Comparison of ENCODE assay signal across 9 cellular contexts in genomic region chr4:113328514-113328913, GRCh38.
DNase-seq lines count a peak whose midpoint lies in the region; ATAC-seq, FAIRE-seq and TF ChIP-seq lines count a peak whose summit lies in the region.
"Had no signal": no experiment of that assay in that cellular context is flagged by ENCODE, and none has a peak within 500 bp of the region (broad histone marks: within the 10 kb centered on the region; RNA-seq: fewer than 3 reads in every experiment).

No MANE protein-coding gene starts in this region.

- BruUV-seq in endothelial cell of umbilical vein (replicated peaks; lab: Mats Ljungman, UMichigan) = no TSS peak

- no peak overlapping the region for H3K9ac ChIP-seq in endothelial cell of umbilical vein (replicated peaks; ENCODE audit: extremely low read depth, insufficient read depth, low read length)

- H3K4me3 ChIP-seq in LNCaP clone FGC (ENCODE audit: low read depth, low read length) (no peak overlapping the region), endothelial cell of umbilical vein (replicated peaks in 1 of 3; ENCODE audit: insufficient read depth in 1 of 3, low read depth in 1 of 3, low read length in 3 of 3) (no peak overlapping the region)

- no peaks in the 10 kb centered on the region for H3K4me1 ChIP-seq in endothelial cell of umbilical vein (ENCODE audit: control insufficient read depth, extremely low read depth, insufficient read depth, low read length)

- H3K79me2 ChIP-seq in endothelial cell of umbilical vein (ENCODE audit: control insufficient read depth, insufficient read depth, low read length) = no peaks in the 10 kb centered on the region

- dilution Hi-C loops in endothelial cell of umbilical vein (cut with MboI; ENCODE audit: extremely low pct_ligation_motif_present, low sequenced_read_pairs) = no loop called here

- peaks cover 0 to 2% of the 10 kb centered on the region in 2 experiments for H3K27me3 ChIP-seq in endothelial cell of umbilical vein (ENCODE audit: control insufficient read depth in 2 of 2, insufficient read depth in 2 of 2, low read length in 2 of 2)

- ATAC-seq in activated CD4-positive, alpha-beta T cell treated with anti-CD3 and anti-CD28 coated beads for 36 hours = peak; percentile 64
- no peak for ATAC-seq in T-cell (replicated peaks in 1 of 4)
- no peak for ATAC-seq in HG02840 (IDR thresholded peaks at IDR 0.05; ENCODE audit: low FRiP score, unreplicated experiment)

- TF ChIP-seq CTCF in LNCaP clone FGC (IDR thresholded peaks at IDR 0.05; ENCODE audit: control insufficient read depth, extremely low read depth, insufficient read depth) (peak; percentile 38), endothelial cell of umbilical vein (IDR thresholded peaks at IDR 0.05; ENCODE audit: extremely low read depth in 1 of 2, insufficient read depth in 1 of 2, low read depth in 1 of 2, low read length in 2 of 2) (peak; percentile 35 to 53)

- no peaks in the 10 kb centered on the region for H3K9me1 ChIP-seq in endothelial cell of umbilical vein (replicated peaks; ENCODE audit: control insufficient read depth, extremely low read depth, insufficient read depth, low read length)

- peaks cover 6% of the 10 kb centered on the region for H3K27me3 Mint-ChIP-seq in activated CD4-positive, alpha-beta T cell treated with anti-CD3 and anti-CD28 coated beads for 36 hours
- peaks cover 9% of the 10 kb centered on the region for H3K27me3 Mint-ChIP-seq in activated CD4-positive, alpha-beta T cell treated with anti-CD3 and anti-CD28 coated beads, Interleukin-2, amount 10 ng/mL, durations not matched to agents 7 days and 5 days
- peaks cover 2 to 4% of the 10 kb centered on the region in 2 donors for H3K27me3 Mint-ChIP-seq in T-cell

- no peaks in the 10 kb centered on the region for H3K9me3 Mint-ChIP-seq in activated CD4-positive, alpha-beta T cell treated with anti-CD3 and anti-CD28 coated beads for 36 hours (ENCODE audit: low read depth)
- no peaks in the 10 kb centered on the region for H3K9me3 Mint-ChIP-seq in activated CD4-positive, alpha-beta T cell treated with anti-CD3 and anti-CD28 coated beads, Interleukin-2, amount 10 ng/mL, durations not matched to agents 7 days and 5 days
- no peaks in the 10 kb centered on the region for H3K9me3 Mint-ChIP-seq in T-cell

- H2AFZ ChIP-seq in endothelial cell of umbilical vein (ENCODE audit: low read depth, low read length) = no peak overlapping the region

- H3K36me3 Mint-ChIP-seq in activated CD4-positive, alpha-beta T cell treated with anti-CD3 and anti-CD28 coated beads for 36 hours (ENCODE audit: low read depth) = no peaks in the 10 kb centered on the region
- H3K36me3 Mint-ChIP-seq in activated CD4-positive, alpha-beta T cell treated with anti-CD3 and anti-CD28 coated beads, Interleukin-2, amount 10 ng/mL, durations not matched to agents 7 days and 5 days (ENCODE audit: low read depth) = no peaks in the 10 kb centered on the region
- no peaks in the 10 kb centered on the region for H3K36me3 Mint-ChIP-seq in T-cell

- no peak for TF ChIP-seq POLR2A in endothelial cell of umbilical vein (IDR thresholded peaks at IDR 0.05; ENCODE audit: low read depth, low read length)

- FAIRE-seq in endothelial cell of umbilical vein (lab: Jason Lieb, UNC) = no peak

- DNase-seq in activated CD4-positive, alpha-beta T cell treated with anti-CD3 and anti-CD28 coated beads for 36 hours = peak; percentile 22
- DNase-seq in activated CD4-positive, alpha-beta T cell treated with anti-CD3 and anti-CD28 coated beads, Interleukin-2, amount 10 ng/mL, durations not matched to agents 7 days and 5 days = no peak
- DNase-seq in LNCaP clone FGC (ENCODE audit: low read depth) (no peak), endothelial cell of umbilical vein (ENCODE audit: low read depth, low spot score) (no peak), C1 segment of cervical spinal cord (lab: John Stamatoyannopoulos, UW) (no peak), T-cell (no peak)
- peak; percentile 34 for DNase-seq in stimulated activated CD8-positive, alpha-beta memory T cell treated with anti-CD3 and anti-CD28 coated beads, Interleukin-4, amount 100 ng/mL, for 48 hours
- DNase-seq: COR-L47 had no signal

- intact Hi-C loops in activated CD4-positive, alpha-beta T cell treated with anti-CD3 and anti-CD28 coated beads for 36 hours (cut with DNase I, micrococcal nuclease) = no loop called here
- intact Hi-C loops in endothelial cell of umbilical vein (cut with micrococcal nuclease) = loop anchor here (2.0 kb wide), 1 partner anchor 50 kb away; no protein-coding TSS in a partner anchor

- CTCF ChIA-PET in activated CD4-positive, alpha-beta T cell treated with anti-CD3 and anti-CD28 coated beads for 36 hours (lab: Charles Lee) = no interaction called here
- CTCF ChIA-PET in activated CD4-positive, alpha-beta T cell treated with anti-CD3 and anti-CD28 coated beads, Interleukin-2, amount 10 ng/mL, durations not matched to agents 7 days and 5 days (lab: Charles Lee) = no interaction called here
- CTCF ChIA-PET in endothelial cell of umbilical vein (lab: Charles Lee) (no interaction called here), T-cell (lab: Charles Lee) (no interaction called here)

- H3K4me3 Mint-ChIP-seq in activated CD4-positive, alpha-beta T cell treated with anti-CD3 and anti-CD28 coated beads for 36 hours = no peak overlapping the region
- H3K4me3 Mint-ChIP-seq in activated CD4-positive, alpha-beta T cell treated with anti-CD3 and anti-CD28 coated beads, Interleukin-2, amount 10 ng/mL, durations not matched to agents 7 days and 5 days = no peak overlapping the region
- no peak overlapping the region for H3K4me3 Mint-ChIP-seq in T-cell

- H3K4me1 Mint-ChIP-seq in activated CD4-positive, alpha-beta T cell treated with anti-CD3 and anti-CD28 coated beads for 36 hours = no peaks in the 10 kb centered on the region
- no peaks in the 10 kb centered on the region for H3K4me1 Mint-ChIP-seq in activated CD4-positive, alpha-beta T cell treated with anti-CD3 and anti-CD28 coated beads, Interleukin-2, amount 10 ng/mL, durations not matched to agents 7 days and 5 days
- H3K4me1 Mint-ChIP-seq in T-cell = no peaks in the 10 kb centered on the region

- no peak overlapping the region for H3K27ac Mint-ChIP-seq in activated CD4-positive, alpha-beta T cell treated with anti-CD3 and anti-CD28 coated beads for 36 hours
- no peak overlapping the region for H3K27ac Mint-ChIP-seq in activated CD4-positive, alpha-beta T cell treated with anti-CD3 and anti-CD28 coated beads, Interleukin-2, amount 10 ng/mL, durations not matched to agents 7 days and 5 days
- H3K27ac Mint-ChIP-seq in T-cell = no peak overlapping the region

- no peaks in the 10 kb centered on the region for H3K36me3 ChIP-seq in endothelial cell of umbilical vein (ENCODE audit: control insufficient read depth in 2 of 2, extremely low read depth in 1 of 2, insufficient read depth in 2 of 2, low read length in 2 of 2)

- no peaks in the 10 kb centered on the region for H3K9me3 ChIP-seq in endothelial cell of umbilical vein (replicated peaks; ENCODE audit: control insufficient read depth, insufficient read depth, low read length)

- POLR2A ChIA-PET in activated CD4-positive, alpha-beta T cell treated with anti-CD3 and anti-CD28 coated beads for 36 hours (lab: Charles Lee) = no interaction called here
- POLR2A ChIA-PET in activated CD4-positive, alpha-beta T cell treated with anti-CD3 and anti-CD28 coated beads, Interleukin-2, amount 10 ng/mL, durations not matched to agents 7 days and 5 days (lab: Charles Lee) = no interaction called here
- POLR2A ChIA-PET in endothelial cell of umbilical vein (lab: Charles Lee) (no interaction called here), T-cell (lab: Charles Lee) (no interaction called here)

- no peak overlapping the region for H3K27ac ChIP-seq in endothelial cell of umbilical vein (ENCODE audit: insufficient read depth, low read depth, low read length)

- no peaks in the 10 kb centered on the region for H4K20me1 ChIP-seq in endothelial cell of umbilical vein (replicated peaks; ENCODE audit: control insufficient read depth, extremely low read depth, insufficient read depth, low read length)

- no peak overlapping the region for H3K4me2 ChIP-seq in endothelial cell of umbilical vein (ENCODE audit: insufficient read depth, low read length)

TF ChIP-seq in endothelial cell of umbilical vein, 7 proteins besides CTCF, POLR2A, EP300 and RAD21:
- TF ChIP-seq POLR2AphosphoS5 (IDR thresholded peaks at IDR 0.05; ENCODE audit: insufficient read depth, low read depth, low read length) (no peak), GATA2 (IDR thresholded peaks at IDR 0.05; ENCODE audit: insufficient read depth, insufficient read length, low read depth, low read length) (no peak), EZH2 (IDR thresholded peaks at IDR 0.05; ENCODE audit: borderline replicate concordance, low read depth, low read length, severe bottlenecking) (no peak), MAX (IDR thresholded peaks at IDR 0.05; ENCODE audit: insufficient read depth, insufficient read length) (no peak), JUN (IDR thresholded peaks at IDR 0.05; ENCODE audit: borderline replicate concordance, insufficient read depth, insufficient read length, low read depth) (no peak), MYC (IDR thresholded peaks at IDR 0.05; ENCODE audit: low read depth, low read length) (no peak), FOS (IDR thresholded peaks at IDR 0.05; ENCODE audit: borderline replicate concordance, insufficient read depth, low read length) (no peak)

Comparison
In these comparisons a context has a peak if more than half of its experiments do, and no peak if none do; other contexts are left out.
1. DNase-seq: peak in activated CD4-positive, alpha-beta T cell treated with anti-CD3 and anti-CD28 coated beads for 36 hours (single experiment) and stimulated activated CD8-positive, alpha-beta memory T cell treated with anti-CD3 and anti-CD28 coated beads, Interleukin-4, amount 100 ng/mL, for 48 hours (single experiment); none in activated CD4-positive, alpha-beta T cell treated with anti-CD3 and anti-CD28 coated beads, Interleukin-2, amount 10 ng/mL, durations not matched to agents 7 days and 5 days (single experiment), LNCaP clone FGC (single experiment), endothelial cell of umbilical vein (single experiment), C1 segment of cervical spinal cord (0 of 14) and T-cell (0 of 34).